Comparison of ENCODE assay signal across 8 cellular contexts in the genomic region with DNA sequence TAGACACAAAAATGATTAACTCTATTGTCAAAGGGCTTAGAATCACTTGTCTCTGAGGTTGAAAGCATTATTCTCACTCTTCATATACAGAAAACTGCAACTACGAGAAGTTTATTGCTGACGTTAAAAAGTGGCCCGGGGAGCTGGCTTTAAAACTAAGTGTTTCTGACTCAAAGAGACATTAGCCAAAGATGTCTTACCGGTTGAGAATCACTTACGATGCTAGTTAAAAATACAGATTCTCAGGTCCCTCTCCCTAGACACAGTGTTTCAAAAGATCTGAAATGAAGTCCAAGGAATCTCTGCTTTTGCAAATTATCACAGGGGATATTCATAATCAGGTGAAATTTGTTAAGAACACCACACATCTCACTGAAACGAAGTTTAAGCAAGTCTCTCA. TPM values are rescaled to one million over a fixed set of nuclear protein-coding genes. Genes with fewer than 3 reads are reported as not detected.
A peak's percentile ranks its signal among the peaks of the same experiment; 100 is the strongest.
DNase-seq lines count a peak whose midpoint lies in the region; ATAC-seq and TF ChIP-seq lines count a peak whose summit lies in the region.

No MANE protein-coding gene starts in this region.

- peaks cover 9% of the 10 kb centered on the region; the same call in 1 of the 2 replicates for H3K36me3 ChIP-seq in OCI-LY7 (ENCODE audit: insufficient read depth, low read length)
- no peaks in the 10 kb centered on the region for H3K36me3 ChIP-seq in endodermal cell (ENCODE audit: control insufficient read depth, insufficient read depth, low read length)
- no peaks in the 10 kb centered on the region for H3K36me3 ChIP-seq in prostate gland

- DNase-seq in GM03348 (ENCODE audit: low spot score) (peak; percentile 6), OCI-LY7 (ENCODE audit: low spot score) (no peak), endodermal cell (no peak), prostate gland (ENCODE audit: low spot score) (no peak), NCI-H526 (lab: John Stamatoyannopoulos, UW) (no peak), occipital lobe (lab: John Stamatoyannopoulos, UW) (no peak)

- no peaks in the 10 kb centered on the region for H3K36me3 Mint-ChIP-seq in endodermal cell (ENCODE audit: low read depth)

- peaks cover 9% of the 10 kb centered on the region for H3K4me1 Mint-ChIP-seq in endodermal cell

- BruUV-seq in OCI-LY7 (replicated peaks; lab: Mats Ljungman, UMichigan): TSS peak; percentile 59

- 62 to 64% methylated on average over 6 of the region's 6 CpGs for WGBS in endodermal cell (ENCODE audit: insufficient coverage in 1 of 2, insufficient read length in 1 of 2), 2 experiments
- WGBS in prostate gland: 27% methylated on average over 6 of the region's 6 CpGs

- H3K79me2 ChIP-seq in OCI-LY7 (ENCODE audit: insufficient read depth, low read depth, low read length): peaks cover 57% of the 10 kb centered on the region

- H3K4me1 ChIP-seq in OCI-LY7 (ENCODE audit: insufficient read depth, low read length, poor library complexity, severe bottlenecking) (peaks cover 14% of the 10 kb centered on the region), endodermal cell (ENCODE audit: control insufficient read depth, insufficient read depth, low read length) (no peaks in the 10 kb centered on the region), prostate gland (replicated peaks) (no peaks in the 10 kb centered on the region)

- H3K4me2 ChIP-seq in OCI-LY7 (ENCODE audit: low read length): peak overlapping the region; percentile 84

- H3K9me2 ChIP-seq in OCI-LY7 (ENCODE audit: insufficient read depth, low read length): no peaks in the 10 kb centered on the region

- H4K20me1 ChIP-seq in OCI-LY7 (ENCODE audit: insufficient read depth, low read length): peaks cover 6% of the 10 kb centered on the region

- H3K27ac Mint-ChIP-seq in endodermal cell: no peak overlapping the region

- no peak overlapping the region; the same call in 1 of the 2 replicates for H2AFZ ChIP-seq in OCI-LY7 (ENCODE audit: low read length)

- H3K27ac ChIP-seq in OCI-LY7 (ENCODE audit: low read depth, low read length, poor library complexity, severe bottlenecking): no peak overlapping the region
- H3K27ac ChIP-seq in endodermal cell (ENCODE audit: low read depth, low read length): no peak overlapping the region
- no peak overlapping the region for H3K27ac ChIP-seq in prostate gland

- H3K9me3 Mint-ChIP-seq in endodermal cell: no peaks in the 10 kb centered on the region

- H3K27me3 ChIP-seq in endodermal cell (ENCODE audit: control insufficient read depth, insufficient read depth, low read length, poor library complexity, severe bottlenecking) (peaks cover 10% of the 10 kb centered on the region), prostate gland (replicated peaks; ENCODE audit: insufficient read depth) (no peaks in the 10 kb centered on the region)

- H3K4me3 Mint-ChIP-seq in endodermal cell: peak overlapping the region; percentile 73

- intact Hi-C loops in OCI-LY7 (cut with micrococcal nuclease; ENCODE audit: unreplicated experiment) (no loop called here), prostate gland (cut with DNase I) (loop anchor here (5.0 kb wide), 1 partner anchor 48 kb away; a partner anchor contains a TSS)

- no peak for TF ChIP-seq CTCF in OCI-LY7 (conservative IDR thresholded peaks at IDR 0.05; ENCODE audit: low read length)
- no peak for TF ChIP-seq CTCF in endodermal cell (conservative IDR thresholded peaks at IDR 0.05)
- no peak for TF ChIP-seq CTCF in prostate gland (IDR thresholded peaks at IDR 0.05)

- CTCF ChIA-PET in OCI-LY7 (lab: Charles Lee; ENCODE audit: unreplicated experiment): no interaction called here

- POLR2A ChIA-PET in OCI-LY7 (lab: Charles Lee): interaction anchor here (1.1 to 3.5 kb wide), 3 partner anchors 13 to 47 kb away, joined by 3 to 16 read pairs (median 8); a partner anchor contains a TSS

- H3K9ac ChIP-seq in endodermal cell (ENCODE audit: extremely low read depth, low read length, poor library complexity, severe bottlenecking): no peak overlapping the region

- ATAC-seq in HG02571 (IDR thresholded peaks at IDR 0.05; ENCODE audit: unreplicated experiment) (no peak), HG03571 (IDR thresholded peaks at IDR 0.05; ENCODE audit: unreplicated experiment) (no peak)

- H3K4me3 ChIP-seq in OCI-LY7 (ENCODE audit: low read depth, low read length, poor library complexity, severe bottlenecking) (peak overlapping the region; percentile 90), endodermal cell (ENCODE audit: low read length) (peak overlapping the region; percentile 87), prostate gland (peak overlapping the region; percentile 83 to 87)

- peaks cover 25% of the 10 kb centered on the region for H3K27me3 Mint-ChIP-seq in endodermal cell (ENCODE audit: insufficient read depth)

- H3K9me3 ChIP-seq in OCI-LY7 (ENCODE audit: low read length): no peaks in the 10 kb centered on the region
- H3K9me3 ChIP-seq in endodermal cell (ENCODE audit: control insufficient read depth, low read length): no peaks in the 10 kb centered on the region
- H3K9me3 ChIP-seq in prostate gland: no peaks in the 10 kb centered on the region

- no peak for TF ChIP-seq POLR2A in prostate gland (IDR thresholded peaks at IDR 0.05)

RNA-seq across cellular contexts. Expression of a gene that starts 1.2 kb away (rescaled TPM):
- 9.1 and 10.1 TPM in 2 replicates for total RNA-seq in OCI-LY7 (2014; rRNA removed; shearing (Covaris generic))
- total RNA-seq in OCI-LY7 (2022) (11.2 and 12.1 TPM in 2 replicates), endodermal cell (10 to 100 TPM in 1 of 2 donors, 1 to 10 TPM in 1; 7.2 to 10.2 TPM), prostate gland (10 to 100 TPM; 13.2 to 16.2 TPM), occipital lobe (51.3 TPM)
- polyA plus RNA-seq in endodermal cell (2013, experiment 1 of 2): 14.1 TPM
- polyA plus RNA-seq in endodermal cell (2013, experiment 2 of 2): 16.0 TPM

RNA-seq across cellular contexts. Expression of a gene that starts 46.9 kb away (rescaled TPM):
- total RNA-seq in OCI-LY7 (2014; rRNA removed; shearing (Covaris generic)): 24.0 and 26.6 TPM in 2 replicates
- total RNA-seq in OCI-LY7 (2022): 34.7 and 38.1 TPM in 2 replicates
- total RNA-seq in endodermal cell: 10 to 100 TPM; 42.8 to 43.7 TPM
- polyA plus RNA-seq in endodermal cell (2013, experiment 1 of 2): 27.4 TPM
- 25.3 TPM for polyA plus RNA-seq in endodermal cell (2013, experiment 2 of 2)
- total RNA-seq in prostate gland: 10 to 100 TPM; 25.9 to 28.6 TPM
- total RNA-seq in occipital lobe: 48.8 TPM
